21 cellular contexts compared by ENCODE assay signal in the genomic region with DNA sequence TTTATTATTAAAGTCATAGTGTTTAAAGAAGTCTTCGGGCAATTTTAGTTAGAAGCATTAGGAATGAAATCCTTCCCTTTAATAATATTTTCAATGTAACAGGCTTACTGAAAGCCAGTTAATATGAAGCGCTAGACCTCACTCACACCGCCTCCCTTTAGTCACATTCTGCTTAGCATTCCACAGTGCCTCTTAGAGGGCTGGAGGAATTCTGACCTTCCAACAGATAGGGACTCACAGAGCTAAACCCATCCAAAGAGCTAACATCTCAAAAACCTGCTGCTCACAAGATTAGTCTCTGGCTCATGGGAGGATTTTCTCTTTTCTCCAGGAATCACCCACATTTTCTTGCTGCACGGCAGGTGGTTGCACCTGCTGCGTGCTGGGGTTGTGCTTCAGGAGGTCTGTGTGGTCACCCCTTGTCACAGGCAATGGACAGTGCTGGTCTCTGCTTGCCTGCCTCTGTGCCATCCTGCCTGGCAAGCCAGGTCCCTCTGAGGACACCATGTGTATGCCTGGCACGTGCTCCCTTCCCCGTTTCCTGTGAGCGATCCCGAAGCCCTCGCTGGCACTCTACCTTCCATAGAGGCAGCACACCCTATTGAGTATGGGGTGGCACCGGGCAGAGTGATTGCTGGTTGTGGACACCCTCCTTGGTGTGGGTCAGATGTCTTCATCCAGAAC.
A peak's percentile ranks its signal among the peaks of the same experiment; 100 is the strongest.
DNase-seq lines count a peak whose midpoint lies in the region; ATAC-seq and TF ChIP-seq lines count a peak whose summit lies in the region.
"Had no signal": no experiment of that assay in that cellular context is flagged by ENCODE, and none has a peak within 500 bp of the region (broad histone marks: within the 10 kb centered on the region; RNA-seq: fewer than 3 reads in every experiment).

No MANE protein-coding gene starts in this region.

- H3K36me3 ChIP-seq in neural progenitor cell (no peaks in the 10 kb centered on the region), testis (ENCODE audit: low read depth, missing control alignments) (no peaks in the 10 kb centered on the region)
- H3K36me3 ChIP-seq: BLaER1 treated with 17β-estradiol and CSF1 and Interleukin-3, amounts not matched to agents 10 nM and 100 nM; HAP-1 had no signal

- no peak for TF ChIP-seq CTCF in neural progenitor cell (IDR thresholded peaks at IDR 0.05)
- TF ChIP-seq CTCF in testis (IDR thresholded peaks at IDR 0.05): no peak

- ATAC-seq in GM19324 (IDR thresholded peaks at IDR 0.05; ENCODE audit: low FRiP score, unreplicated experiment): no peak
- ATAC-seq: CD8-positive, alpha-beta T cell had no signal

- TF ChIP-seq POLR2A in testis (IDR thresholded peaks at IDR 0.05): no peak

- H3K27ac Mint-ChIP-seq in neural progenitor cell: no peak overlapping the region
- H3K27ac Mint-ChIP-seq: CD8-positive, alpha-beta T cell had no signal

- H3K79me2 ChIP-seq in neural progenitor cell (ENCODE audit: low read depth): no peaks in the 10 kb centered on the region

- no peak overlapping the region for H2AFZ ChIP-seq in neural progenitor cell (replicated peaks)
- H2AFZ ChIP-seq: PC-9 had no signal

- H3K4me2 ChIP-seq in neural progenitor cell: no peak overlapping the region
- H3K4me2 ChIP-seq: BLaER1 treated with 17β-estradiol and CSF1 and Interleukin-3, amounts not matched to agents 10 nM and 100 nM; PC-9 had no signal

- no peak overlapping the region for H3K4me3 Mint-ChIP-seq in neural progenitor cell
- H3K4me3 Mint-ChIP-seq: CD8-positive, alpha-beta T cell had no signal

- 77 to 86% methylated on average over 6 to 11 of the region's 11 CpGs for WGBS in testis, 2 donors

- H3K9me3 ChIP-seq in neural progenitor cell (ENCODE audit: low read depth) (no peaks in the 10 kb centered on the region), testis (no peaks in the 10 kb centered on the region)
- H3K9me3 ChIP-seq: HAP-1 had no signal

- intact Hi-C loops in testis (cut with DNase I; ENCODE audit: low total_unique reads): no loop called here

- H4K20me1 ChIP-seq in neural progenitor cell (ENCODE audit: low read depth): no peaks in the 10 kb centered on the region
- H4K20me1 ChIP-seq: BLaER1 treated with 17β-estradiol and CSF1 and Interleukin-3, amounts not matched to agents 10 nM and 100 nM had no signal

- no peak overlapping the region for H3K27ac ChIP-seq in neural progenitor cell
- peak overlapping the region; percentile 19 for H3K27ac ChIP-seq in testis
- H3K27ac ChIP-seq: BLaER1 treated with 17β-estradiol and CSF1 and Interleukin-3, amounts not matched to agents 10 nM and 100 nM; HL-60; PC-9; RWPE1 had no signal

- DNase-seq in NCI-H82 (lab: John Stamatoyannopoulos, UW): peak; percentile 51
- peak; percentile 24 for DNase-seq in amniotic epithelial cell (ENCODE audit: low read depth)
- DNase-seq in neural progenitor cell (ENCODE audit: low spot score): peak; percentile 34
- peak; percentile 36 for DNase-seq in testis
- no peak for DNase-seq in T-helper 2 cell
- DNase-seq in HPDE6-E6E7 (ENCODE audit: extremely low spot score): no peak
- DNase-seq: CD8-positive, alpha-beta T cell; DMS79 treated with DMSO at 0.1 percent for 48 hours; IMR-90; Karpas-422; NCI-H1417 treated with DMSO at 0.1 percent for 48 hours; NCI-H187 treated with DMSO at 0.1 percent for 48 hours; NCI-H226; NCI-H524; PC-9; SIG-M5 had no signal

- no peak overlapping the region for H3K4me3 ChIP-seq in neural progenitor cell
- no peak overlapping the region for H3K4me3 ChIP-seq in testis
- H3K4me3 ChIP-seq: BLaER1 treated with 17β-estradiol and CSF1 and Interleukin-3, amounts not matched to agents 10 nM and 100 nM; HAP-1; PC-9 had no signal

- peaks cover 21% of the 10 kb centered on the region for H3K4me1 Mint-ChIP-seq in neural progenitor cell

- peaks cover 7% of the 10 kb centered on the region for H3K27me3 Mint-ChIP-seq in neural progenitor cell (ENCODE audit: insufficient read depth, low read depth)

- no peak overlapping the region for H3K9ac ChIP-seq in neural progenitor cell
- H3K9ac ChIP-seq: BLaER1 treated with 17β-estradiol and CSF1 and Interleukin-3, amounts not matched to agents 10 nM and 100 nM had no signal

- peaks cover 6% of the 10 kb centered on the region for H3K9me3 Mint-ChIP-seq in neural progenitor cell
- H3K9me3 Mint-ChIP-seq: CD8-positive, alpha-beta T cell had no signal

- no peaks in the 10 kb centered on the region for H3K27me3 ChIP-seq in neural progenitor cell
- no peaks in the 10 kb centered on the region for H3K27me3 ChIP-seq in testis
- H3K27me3 ChIP-seq: BLaER1 treated with 17β-estradiol and CSF1 and Interleukin-3, amounts not matched to agents 10 nM and 100 nM had no signal

- no peaks in the 10 kb centered on the region for H3F3A ChIP-seq in neural progenitor cell (ENCODE audit: low read depth)

- H3K4me1 ChIP-seq in neural progenitor cell (peaks cover 13% of the 10 kb centered on the region), testis (no peaks in the 10 kb centered on the region)
- H3K4me1 ChIP-seq: HAP-1 had no signal

- H3K36me3 Mint-ChIP-seq in neural progenitor cell: no peaks in the 10 kb centered on the region
- H3K36me3 Mint-ChIP-seq: CD8-positive, alpha-beta T cell had no signal

Comparison
In these comparisons a context has a peak if more than half of its experiments do, and no peak if none do; other contexts are left out.
1. DNase-seq: peak in NCI-H82 (single experiment), amniotic epithelial cell (single experiment), neural progenitor cell (single experiment) and testis (single experiment); none in T-helper 2 cell (0 of 5) and HPDE6-E6E7 (single experiment).